In the genomic region with DNA sequence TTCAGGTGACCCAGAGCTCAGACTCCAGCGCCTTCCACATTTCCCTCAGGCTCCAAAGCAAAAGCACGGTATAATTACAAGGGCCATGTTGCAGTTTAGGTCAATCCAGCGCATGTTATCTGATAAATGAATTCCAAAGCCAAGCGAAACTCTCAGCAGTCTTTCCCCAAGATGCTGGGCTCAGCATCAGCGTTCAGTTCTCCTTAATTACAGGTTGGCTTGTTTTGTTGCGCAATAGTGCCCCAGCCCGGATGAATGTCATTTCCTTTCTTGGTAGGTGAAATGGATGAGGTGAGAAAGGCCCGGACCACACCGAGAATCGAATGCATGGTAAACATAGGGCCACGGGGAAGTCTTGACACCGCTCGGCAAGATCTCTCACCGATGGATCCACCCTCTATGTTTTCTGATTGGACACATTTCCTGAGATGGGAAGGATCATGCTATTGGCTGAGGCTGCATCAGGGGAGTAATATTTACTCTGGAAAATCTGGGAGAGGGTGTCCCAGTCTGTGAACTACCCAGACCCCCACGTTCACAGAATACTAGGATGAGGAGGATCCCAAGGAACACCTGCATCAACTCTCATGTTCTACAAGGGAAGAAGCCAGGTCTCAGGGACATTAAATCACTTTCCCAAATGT, we compare ENCODE assay signal across 32 cellular contexts.
DNase-seq lines count a peak whose midpoint lies in the region; ATAC-seq, FAIRE-seq and TF ChIP-seq lines count a peak whose summit lies in the region.
"Had no signal": no experiment of that assay in that cellular context is flagged by ENCODE, and none has a peak within 500 bp of the region (broad histone marks: within the 10 kb centered on the region; RNA-seq: fewer than 3 reads in every experiment).

No MANE protein-coding gene starts in this region.

- peak in 1 of 2 experiments; percentile 27; a peak in 2 of 4 replicates for TF ChIP-seq RAD21 in K562 (CRISPR knock-in tag; conservative IDR thresholded peaks at IDR 0.05 in 1 of 2, IDR thresholded peaks at IDR 0.05 in 1 of 2)

- H3K9me3 Mint-ChIP-seq in GM23338: no peaks in the 10 kb centered on the region
- H3K9me3 Mint-ChIP-seq in H9: no peaks in the 10 kb centered on the region
- H3K9me3 Mint-ChIP-seq: activated naive CD8-positive, alpha-beta T cell treated with anti-CD3 and anti-CD28 coated beads, Interleukin-2, amount 10 ng/mL, durations not matched to agents 7 days and 5 days; activated T-helper 2 cell treated with anti-CD3 and anti-CD28 coated beads, Interferon-gamma antibody, Interleukin-2, Interleukin-4, amounts not matched to agents 10 μg/mL and 5 μg/mL and 100 μg/mL, durations not matched to agents 14 hours and 24 hours and 36 hours had no signal

- TF ChIP-seq EP300 in K562 (IDR thresholded peaks at IDR 0.05; ENCODE audit: low read length): no peak

- intact Hi-C loops in K562 (cut with micrococcal nuclease): loop anchor here (10.0 kb wide), 1 partner anchor 140 kb away; no protein-coding TSS in a partner anchor

- H3K79me2 ChIP-seq in GM23338 (replicated peaks; ENCODE audit: insufficient read depth): no peaks in the 10 kb centered on the region
- H3K79me2 ChIP-seq in K562 (ENCODE audit: control insufficient read depth, insufficient read depth, low read length): no peaks in the 10 kb centered on the region
- no peaks in the 10 kb centered on the region for H3K79me2 ChIP-seq in parathyroid adenoma
- no peaks in the 10 kb centered on the region for H3K79me2 ChIP-seq in H9 (ENCODE audit: insufficient read depth, low read length)

- H3K56ac ChIP-seq in H9 (ENCODE audit: insufficient read length, low read depth, low read length): no peak overlapping the region

- H4K20me1 ChIP-seq in GM23338 (replicated peaks; ENCODE audit: insufficient read depth) (no peaks in the 10 kb centered on the region), K562 (replicated peaks; ENCODE audit: control insufficient read depth, insufficient read depth, low read length) (no peaks in the 10 kb centered on the region; the same call in 1 of the 2 replicates), H9 (ENCODE audit: control insufficient read depth, insufficient read depth, insufficient read length) (no peaks in the 10 kb centered on the region)

- no peak overlapping the region for H3T11ph ChIP-seq in H9 (ENCODE audit: low read length)

- no peak overlapping the region for H3K4ac ChIP-seq in mesenchymal stem cell (ENCODE audit: low read depth in 1 of 2, low read length in 2 of 2)
- H3K4ac ChIP-seq in H9 (ENCODE audit: low read depth, low read length): no peak overlapping the region

- peaks cover 14% of the 10 kb centered on the region for H3K9me2 ChIP-seq in GM23338 (ENCODE audit: insufficient read depth)

- H2BK15ac ChIP-seq in mesenchymal stem cell (ENCODE audit: low read depth, poor library complexity, severe bottlenecking) (no peak overlapping the region), H9 (ENCODE audit: low read depth, low read length) (no peak overlapping the region)

- H3K27ac ChIP-seq in GM23338 (ENCODE audit: low read depth): no peak overlapping the region
- no peak overlapping the region for H3K27ac ChIP-seq in K562 (ENCODE audit: extremely low read depth, low read depth, low read length)
- H3K27ac ChIP-seq in parathyroid adenoma: peak overlapping the region; percentile 67
- H3K27ac ChIP-seq in mesenchymal stem cell (ENCODE audit: low read length, poor library complexity, severe bottlenecking): no peak overlapping the region
- H3K27ac ChIP-seq in H9 (ENCODE audit: insufficient read length, low read depth, low read length): no peak overlapping the region
- H3K27ac ChIP-seq: 22Rv1, ascending aorta, gastroesophageal sphincter, GM23248, tibial artery had no signal

- H3K23ac ChIP-seq in mesenchymal stem cell (ENCODE audit: low read length in 2 of 2): no peak overlapping the region
- H3K23ac ChIP-seq in H9 (ENCODE audit: insufficient read length, low read depth, low read length): no peak overlapping the region

- no peak for ATAC-seq in GM23338
- no peak for ATAC-seq in K562
- ATAC-seq: gastroesophageal sphincter, left cardiac atrium, right cardiac atrium had no signal

- H2BK120ac ChIP-seq in mesenchymal stem cell (ENCODE audit: low read depth, low read length) (no peak overlapping the region), H9 (ENCODE audit: low read depth, low read length, poor library complexity, severe bottlenecking) (no peak overlapping the region)

- BruUV-seq in K562 (replicated peaks; lab: Mats Ljungman, UMichigan): no TSS peak

- H3K14ac ChIP-seq in mesenchymal stem cell (ENCODE audit: low read length in 2 of 2) (no peak overlapping the region), H9 (ENCODE audit: insufficient read depth, low read length) (no peak overlapping the region)

- in situ Hi-C loops in K562 (cut with MboI): no loop called here

- no peaks in the 10 kb centered on the region for H3F3A ChIP-seq in GM23338 (replicated peaks; ENCODE audit: low read depth)

- TF ChIP-seq CTCF in GM23338 (conservative IDR thresholded peaks at IDR 0.05; ENCODE audit: low read depth in 2 of 2) (no peak), K562 (IDR thresholded peaks at IDR 0.05 in 2 of 3, conservative IDR thresholded peaks at IDR 0.05 in 1 of 3; ENCODE audit: insufficient read depth in 2 of 3, low read depth in 1 of 3, low read length in 3 of 3) (no peak), parathyroid adenoma (IDR thresholded peaks at IDR 0.05) (no peak), H9 (conservative IDR thresholded peaks at IDR 0.05) (no peak)

- no peaks in the 10 kb centered on the region for H3K9me3 ChIP-seq in K562 (replicated peaks; ENCODE audit: control insufficient read depth, insufficient read depth, low read depth, low read length)
- H3K9me3 ChIP-seq in parathyroid adenoma (ENCODE audit: control insufficient read depth, low read length): no peaks in the 10 kb centered on the region
- H3K9me3 ChIP-seq in mesenchymal stem cell (ENCODE audit: control insufficient read depth, low read length): no peaks in the 10 kb centered on the region
- H3K9me3 ChIP-seq in H9 (ENCODE audit: control insufficient read depth, low read depth, low read length): no peaks in the 10 kb centered on the region
- H3K9me3 ChIP-seq: ascending aorta, gastroesophageal sphincter, spleen, tibial artery had no signal

- H4K8ac ChIP-seq in mesenchymal stem cell (ENCODE audit: low read length) (no peak overlapping the region), H9 (replicated peaks; ENCODE audit: insufficient read length, low read depth, low read length) (no peak overlapping the region)

- H3K27me3 ChIP-seq in GM23338 (ENCODE audit: insufficient read depth) (no peaks in the 10 kb centered on the region), K562 (ENCODE audit: control insufficient read depth in 2 of 2, insufficient read depth in 2 of 2, low read length in 2 of 2) (peaks cover 0 to 17% of the 10 kb centered on the region in 2 experiments; a peak in 4 of 5 replicates), parathyroid adenoma (ENCODE audit: control insufficient read depth, insufficient read depth, low read length) (no peaks in the 10 kb centered on the region), mesenchymal stem cell (ENCODE audit: control insufficient read depth in 1 of 2, insufficient read depth in 1 of 2, low read length in 2 of 2) (peaks cover 0 to 3% of the 10 kb centered on the region in 2 experiments), H9 (ENCODE audit: insufficient read depth, low read length) (no peaks in the 10 kb centered on the region)
- H3K27me3 ChIP-seq: ascending aorta, gastroesophageal sphincter, spleen, tibial artery had no signal

- H2AK5ac ChIP-seq in mesenchymal stem cell (ENCODE audit: low read length, severe bottlenecking): no peak overlapping the region
- H2AK5ac ChIP-seq in H9 (ENCODE audit: insufficient read length, low read length): no peak overlapping the region

- H3K27ac Mint-ChIP-seq in GM23338: no peak overlapping the region
- H3K27ac Mint-ChIP-seq in H9: no peak overlapping the region
- H3K27ac Mint-ChIP-seq: activated naive CD8-positive, alpha-beta T cell treated with anti-CD3 and anti-CD28 coated beads, Interleukin-2, amount 10 ng/mL, durations not matched to agents 7 days and 5 days; activated T-helper 2 cell treated with anti-CD3 and anti-CD28 coated beads, Interferon-gamma antibody, Interleukin-2, Interleukin-4, amounts not matched to agents 10 μg/mL and 5 μg/mL and 100 μg/mL, durations not matched to agents 14 hours and 24 hours and 36 hours had no signal

- H2BK12ac ChIP-seq in mesenchymal stem cell (ENCODE audit: low read length in 2 of 2) (no peak overlapping the region), H9 (ENCODE audit: insufficient read length, low read depth, low read length) (no peak overlapping the region)

- H3K4me3 Mint-ChIP-seq in GM23338: no peak overlapping the region
- no peak overlapping the region for H3K4me3 Mint-ChIP-seq in H9
- H3K4me3 Mint-ChIP-seq: activated naive CD8-positive, alpha-beta T cell treated with anti-CD3 and anti-CD28 coated beads, Interleukin-2, amount 10 ng/mL, durations not matched to agents 7 days and 5 days; CD14-positive monocyte; neural crest cell had no signal

- 0 out of 2 replicates have a peak overlapping the region, but pooled peaks have one; percentile 59 for H2AFZ ChIP-seq in GM23338
- no peak overlapping the region for H2AFZ ChIP-seq in K562 (ENCODE audit: low read depth, low read length)
- H2AFZ ChIP-seq in parathyroid adenoma: peak overlapping the region; percentile 56
- no peak overlapping the region for H2AFZ ChIP-seq in mesenchymal stem cell (ENCODE audit: low read depth, low read length)
- H2AFZ ChIP-seq in H9 (ENCODE audit: low read length): no peak overlapping the region
- H2AFZ ChIP-seq: GM23248 had no signal

- H2BK5ac ChIP-seq in mesenchymal stem cell (ENCODE audit: low read depth, low read length, poor library complexity, severe bottlenecking) (no peak overlapping the region), H9 (ENCODE audit: insufficient read length, low read length) (no peak overlapping the region)

- H4K5ac ChIP-seq in H9 (ENCODE audit: insufficient read length, low read depth, low read length): no peak overlapping the region

- H3K18ac ChIP-seq in mesenchymal stem cell (ENCODE audit: low read depth in 1 of 2, low read length in 2 of 2) (no peak overlapping the region), H9 (ENCODE audit: insufficient read length, low read depth, low read length) (no peak overlapping the region)

- CTCF ChIA-PET in K562 (lab: Yijun Ruan, JAX; ENCODE audit: low intra/inter-chr PET ratio): no interaction called here

- 11% methylated on average over 15 of the region's 15 CpGs for WGBS in K562 (ENCODE audit: insufficient coverage, low coverage, missing lambda C conversion rate)
- 95% methylated on average over 15 of the region's 15 CpGs for WGBS in mesenchymal stem cell
- WGBS in H9 (ENCODE audit: extremely low coverage, insufficient read length, low lambda C conversion rate): no CpG with 5 or more reads among the region's 15 CpGs

- H3K4me1 Mint-ChIP-seq in GM23338: peaks cover 16% of the 10 kb centered on the region
- H3K4me1 Mint-ChIP-seq in H9: peaks cover 16 to 19% of the 10 kb centered on the region in 2 experiments
- H3K4me1 Mint-ChIP-seq: activated naive CD8-positive, alpha-beta T cell treated with anti-CD3 and anti-CD28 coated beads, Interleukin-2, amount 10 ng/mL, durations not matched to agents 7 days and 5 days had no signal

- H4K91ac ChIP-seq in mesenchymal stem cell (ENCODE audit: low read length): no peak overlapping the region
- no peak overlapping the region for H4K91ac ChIP-seq in H9 (ENCODE audit: insufficient read length, low read depth, low read length)

- H3K9me1 ChIP-seq in K562 (ENCODE audit: control insufficient read depth, insufficient read depth, low read length): no peaks in the 10 kb centered on the region

- H3K36me3 Mint-ChIP-seq in GM23338 (ENCODE audit: low read depth) (no peaks in the 10 kb centered on the region), H9 (ENCODE audit: insufficient read depth in 1 of 3, low read depth in 3 of 3) (no peaks in the 10 kb centered on the region)
- H3K36me3 Mint-ChIP-seq: activated naive CD8-positive, alpha-beta T cell treated with anti-CD3 and anti-CD28 coated beads, Interleukin-2, amount 10 ng/mL, durations not matched to agents 7 days and 5 days had no signal

- peaks cover 9% of the 10 kb centered on the region for H3K4me1 ChIP-seq in GM23338 (ENCODE audit: insufficient read depth)
- H3K4me1 ChIP-seq in K562 (replicated peaks in 1 of 2; ENCODE audit: control insufficient read depth in 2 of 2, insufficient read depth in 2 of 2, low read length in 2 of 2): peaks cover 0 to 11% of the 10 kb centered on the region in 2 experiments; a peak in 3 of 5 replicates
- H3K4me1 ChIP-seq in parathyroid adenoma: peaks cover 29% of the 10 kb centered on the region
- peaks cover 2% of the 10 kb centered on the region for H3K4me1 ChIP-seq in mesenchymal stem cell (ENCODE audit: control insufficient read depth, insufficient read depth, low read depth, low read length)
- peaks cover 3% of the 10 kb centered on the region; the same call in 1 of the 2 replicates for H3K4me1 ChIP-seq in H9 (ENCODE audit: insufficient read depth, low read length)
- H3K4me1 ChIP-seq: spleen had no signal

- H2BK20ac ChIP-seq in H9 (ENCODE audit: low read depth, low read length, poor library complexity, severe bottlenecking): no peak overlapping the region

- H3K79me1 ChIP-seq in mesenchymal stem cell (replicated peaks; ENCODE audit: low read length, poor library complexity, severe bottlenecking) (no peaks in the 10 kb centered on the region), H9 (ENCODE audit: insufficient read depth, low read depth, low read length, poor library complexity, severe bottlenecking) (no peaks in the 10 kb centered on the region)

- POLR2A ChIA-PET in K562 (lab: Yijun Ruan, JAX): no interaction called here

- H3K36me3 ChIP-seq in GM23338 (ENCODE audit: insufficient read depth) (no peaks in the 10 kb centered on the region), K562 (ENCODE audit: control insufficient read depth, insufficient read depth, low read length) (no peaks in the 10 kb centered on the region), parathyroid adenoma (ENCODE audit: control insufficient read depth, insufficient read depth, low read length) (no peaks in the 10 kb centered on the region), mesenchymal stem cell (ENCODE audit: control insufficient read depth in 1 of 2, insufficient read depth in 2 of 2, low read depth in 1 of 2, low read length in 2 of 2) (no peaks in the 10 kb centered on the region)
- H3K36me3 ChIP-seq: ascending aorta, gastroesophageal sphincter, spleen, tibial artery had no signal

- H3K27me3 Mint-ChIP-seq in GM23338 (ENCODE audit: insufficient read depth, low read depth, poor library complexity) (peaks cover 7% of the 10 kb centered on the region), H9 (ENCODE audit: low read depth) (peaks cover 4% of the 10 kb centered on the region)

- DNase-seq in NCI-H1417 (lab: John Stamatoyannopoulos, UW) (peak in 2 of 3 experiments; percentile 5 to 6), NCI-H1417 treated with DMSO at 0.1 percent for 48 hours (lab: John Stamatoyannopoulos, UW) (no peak), GM23338 (ENCODE audit: low spot score) (no peak), K562 (ENCODE audit: extremely low read depth in 1 of 4, low spot score in 3 of 4) (no peak), iPS-NIHi7 (ENCODE audit: extremely low spot score) (no peak), mesenchymal stem cell (no peak), H9 (no peak)
- DNase-seq: activated CD4-positive, alpha-beta T cell treated with anti-CD3 and anti-CD28 coated beads for 1 hour; activated CD8-positive, alpha-beta memory T cell treated with anti-CD3 and anti-CD28 coated beads for 24 hours; activated naive CD8-positive, alpha-beta T cell treated with anti-CD3 and anti-CD28 coated beads, Interleukin-2, amount 10 ng/mL, durations not matched to agents 7 days and 5 days; activated T-cell treated with anti-CD3 and anti-CD28 coated beads for 4 hours; DMS79 treated with DMSO at 0.1 percent for 48 hours; GF-D8; GM23248; KG1; left cardiac atrium; NCI-H1105; NCI-H2081; NCI-H82; posterior cingulate gyrus; right cardiac atrium; SIG-M5; spleen; tibial artery had no signal

- no peak for FAIRE-seq in K562 (lab: Jason Lieb, UNC)
- FAIRE-seq: colon had no signal

- H3K9ac ChIP-seq in K562 (ENCODE audit: insufficient read depth in 1 of 2, low read depth in 2 of 2, low read length in 2 of 2) (no peak overlapping the region), parathyroid adenoma (no peak overlapping the region), mesenchymal stem cell (ENCODE audit: low read length) (no peak overlapping the region), H9 (ENCODE audit: extremely low read depth, insufficient read length, low read length) (no peak overlapping the region)
- H3K9ac ChIP-seq: GM23248 had no signal

- H3K23me2 ChIP-seq in H9 (ENCODE audit: insufficient read length, low read depth, low read length, poor library complexity, severe bottlenecking): no peaks in the 10 kb centered on the region

- H3K4me2 ChIP-seq in GM23338 (no peak overlapping the region), K562 (ENCODE audit: insufficient read depth, low read length) (no peak overlapping the region), parathyroid adenoma (ENCODE audit: low read length) (peak overlapping the region; percentile 46), mesenchymal stem cell (ENCODE audit: low read length, poor library complexity, severe bottlenecking) (no peak overlapping the region), H9 (ENCODE audit: insufficient read depth, insufficient read length, low read length) (no peak overlapping the region)

- H3K4me3 ChIP-seq in GM23338: no peak overlapping the region
- no peak overlapping the region for H3K4me3 ChIP-seq in K562
- H3K4me3 ChIP-seq in parathyroid adenoma (ENCODE audit: low read depth, low read length): peak overlapping the region; percentile 28
- no peak overlapping the region for H3K4me3 ChIP-seq in mesenchymal stem cell (ENCODE audit: insufficient read depth in 1 of 2, low read depth in 1 of 2, low read length in 2 of 2)
- H3K4me3 ChIP-seq: ascending aorta, gastroesophageal sphincter, GM23248, spleen, tibial artery had no signal

- TF ChIP-seq POLR2A in K562 (conservative IDR thresholded peaks at IDR 0.05): no peak

Comparison
In these comparisons a context has a peak if more than half of its experiments do, and no peak if none do; other contexts are left out.
1. DNase-seq: peak in NCI-H1417 (2 of 3); none in NCI-H1417 treated with DMSO at 0.1 percent for 48 hours (single experiment), GM23338 (single experiment), K562 (0 of 4), iPS-NIHi7 (single experiment), mesenchymal stem cell (single experiment) and H9 (single experiment).
2. H2AFZ ChIP-seq: peak in GM23338 (single experiment) and parathyroid adenoma (single experiment); none in K562 (single experiment), mesenchymal stem cell (single experiment) and H9 (single experiment).